In genomic region chr10:103481974-103482531, GRCh38 we compare ENCODE assay signal across 9 cellular contexts. TPM values are rescaled to one million over a fixed set of nuclear protein-coding genes. Genes with fewer than 3 reads are reported as not detected.
A peak's percentile ranks its signal among the peaks of the same experiment; 100 is the strongest.
DNase-seq lines count a peak whose midpoint lies in the region; ATAC-seq, FAIRE-seq and TF ChIP-seq lines count a peak whose summit lies in the region.
"Had no signal": no experiment of that assay in that cellular context is flagged by ENCODE, and none has a peak within 500 bp of the region (broad histone marks: within the 10 kb centered on the region; RNA-seq: fewer than 3 reads in every experiment).

No MANE protein-coding gene starts in this region.

- H3K27ac ChIP-seq in ACC112 (ENCODE audit: low read depth, low read length) (no peak overlapping the region), OCI-LY7 (ENCODE audit: low read depth, low read length, poor library complexity, severe bottlenecking) (no peak overlapping the region), HepG2 (ENCODE audit: extremely low read length, insufficient read depth, low read length) (peak overlapping the region; percentile 26), upper lobe of right lung (no peak overlapping the region)

- H3K79me2 ChIP-seq in ACC112 (ENCODE audit: control insufficient read depth, insufficient read depth, low read length, unreplicated experiment): no peaks in the 10 kb centered on the region
- H3K79me2 ChIP-seq in OCI-LY7 (ENCODE audit: insufficient read depth, low read depth, low read length): no peaks in the 10 kb centered on the region
- H3K79me2 ChIP-seq in HepG2 (ENCODE audit: insufficient read depth, low read length): no peaks in the 10 kb centered on the region

- no peak overlapping the region for H3K4me3 ChIP-seq in ACC112 (ENCODE audit: low read depth, low read length)
- H3K4me3 ChIP-seq in OCI-LY7 (ENCODE audit: low read depth, low read length, poor library complexity, severe bottlenecking): no peak overlapping the region
- H3K4me3 ChIP-seq in HepG2 (replicated peaks in 1 of 3; ENCODE audit: insufficient read depth in 1 of 3, low read depth in 2 of 3, low read length in 3 of 3): peak overlapping the region in 2 of 3 experiments; percentile 8 to 57; a peak in 4 of 6 replicates
- no peak overlapping the region for H3K4me3 ChIP-seq in upper lobe of right lung

- TF ChIP-seq CTCF in OCI-LY7 (conservative IDR thresholded peaks at IDR 0.05; ENCODE audit: low read length) (peak; percentile 94), HepG2 (CRISPR knock-in tag; IDR thresholded peaks at IDR 0.05) (peak; percentile 76), upper lobe of right lung (IDR thresholded peaks at IDR 0.05) (peak; percentile 72)

- no peak for TF ChIP-seq POLR2A in HepG2 (IDR thresholded peaks at IDR 0.05; ENCODE audit: insufficient read depth in 1 of 2, low read depth in 2 of 2, low read length in 2 of 2)

- BruUV-seq in OCI-LY7 (replicated peaks; lab: Mats Ljungman, UMichigan) (no TSS peak), HepG2 (replicated peaks; lab: Mats Ljungman, UMichigan) (no TSS peak)

- POLR2A ChIA-PET in OCI-LY7 (lab: Charles Lee) (interaction anchor here (0.9 to 1.2 kb wide), 2 partner anchors 23 to 68 kb away, joined by 3 to 4 read pairs; no protein-coding TSS in a partner anchor), HepG2 (lab: Yijun Ruan, JAX) (no interaction called here)

- H4K20me1 ChIP-seq in OCI-LY7 (ENCODE audit: insufficient read depth, low read length) (no peaks in the 10 kb centered on the region), HepG2 (ENCODE audit: insufficient read depth, low read length) (no peaks in the 10 kb centered on the region)

- H3K4me1 ChIP-seq in ACC112 (ENCODE audit: control insufficient read depth, insufficient read depth, low read length, unreplicated experiment) (peaks cover 20% of the 10 kb centered on the region), OCI-LY7 (ENCODE audit: insufficient read depth, low read length, poor library complexity, severe bottlenecking) (peaks cover 10% of the 10 kb centered on the region), HepG2 (ENCODE audit: insufficient read depth, low read length) (peaks cover 18% of the 10 kb centered on the region; the same call in 1 of the 2 replicates), upper lobe of right lung (no peaks in the 10 kb centered on the region)

- TF ChIP-seq EP300 in HepG2 (IDR thresholded peaks at IDR 0.05; ENCODE audit: low read depth in 2 of 2, low read length in 2 of 2) (no peak), HepG2 (CRISPR knock-in tag; IDR thresholded peaks at IDR 0.05; ENCODE audit: borderline replicate concordance) (no peak)

- intact Hi-C loops in OCI-LY7 (cut with micrococcal nuclease; ENCODE audit: unreplicated experiment): loop anchor here (5.0 kb wide), 1 partner anchor 565 kb away; the partner anchor contains the start of gene CNNM2
- intact Hi-C loops in HepG2 (cut with micrococcal nuclease; ENCODE audit: unreplicated experiment): loop anchor here (1.0 to 10.0 kb wide), 2 partner anchors 66 to 113 kb away; no protein-coding TSS in a partner anchor
- intact Hi-C loops in upper lobe of right lung (cut with DNase I): loop anchor here (2.0 kb wide), 1 partner anchor 65 kb away; no protein-coding TSS in a partner anchor

- H3K36me3 ChIP-seq in ACC112 (ENCODE audit: insufficient read depth, low read length) (no peaks in the 10 kb centered on the region), OCI-LY7 (ENCODE audit: insufficient read depth, low read length) (no peaks in the 10 kb centered on the region), HepG2 (replicated peaks in 1 of 2; ENCODE audit: control insufficient read depth in 1 of 2, insufficient read depth in 2 of 2, low read length in 2 of 2) (no peaks in the 10 kb centered on the region), upper lobe of right lung (no peaks in the 10 kb centered on the region)

- peak; percentile 90 for FAIRE-seq in G401.6 (lab: Jason Lieb, UNC)
- FAIRE-seq in HepG2 (lab: Jason Lieb, UNC): peak; percentile 72

- WGBS in HepG2 (ENCODE audit: low lambda C conversion rate): under 1% methylated on average over 12 of the region's 12 CpGs

- peak; percentile 86 for DNase-seq in OCI-LY7 (ENCODE audit: low spot score)
- DNase-seq in central memory CD4-positive, alpha-beta T cell: peak; percentile 63
- peak; percentile 74 for DNase-seq in HepG2 (ENCODE audit: low spot score)
- DNase-seq in upper lobe of right lung: no peak
- DNase-seq in GOT3 (lab: John Stamatoyannopoulos, UW): no peak

- CTCF ChIA-PET in OCI-LY7 (lab: Charles Lee; ENCODE audit: unreplicated experiment) (no interaction called here), HepG2 (lab: Yijun Ruan, JAX; ENCODE audit: low intra/inter-chr PET ratio, low total read pairs) (interaction anchor here (0.9 to 1.4 kb wide), 2 partner anchors 66 to 111 kb away, joined by 3 to 7 read pairs; no protein-coding TSS in a partner anchor)

- in situ Hi-C loops in HepG2 (cut with HindIII; ENCODE audit: extremely low pct_ligation_motif_present, low pct_unique_long_range_greater_than_20kb): loop anchor here (5.0 kb wide), 1 partner anchor 65 kb away; no protein-coding TSS in a partner anchor

- H3K9me2 ChIP-seq in OCI-LY7 (ENCODE audit: insufficient read depth, low read length): no peaks in the 10 kb centered on the region

- TF ChIP-seq RAD21 in HepG2 (CRISPR knock-in tag; IDR thresholded peaks at IDR 0.05): no peak

- H3K9ac ChIP-seq in HepG2 (ENCODE audit: insufficient read depth, low read depth, low read length): peak overlapping the region; percentile 50; the same call in 1 of the 2 replicates

- H2AFZ ChIP-seq in ACC112 (ENCODE audit: low read length, unreplicated experiment) (peak overlapping the region; percentile 51), OCI-LY7 (ENCODE audit: low read length) (no peak overlapping the region), HepG2 (ENCODE audit: low read length) (peak overlapping the region; percentile 49)

- ATAC-seq in HG03432 (IDR thresholded peaks at IDR 0.05; ENCODE audit: unreplicated experiment): peak; percentile 73
- peak; percentile 89 for ATAC-seq in HepG2
- peak; percentile 80 for ATAC-seq in upper lobe of right lung

- H3K27me3 ChIP-seq in ACC112 (ENCODE audit: insufficient read depth, low read length) (no peaks in the 10 kb centered on the region), HepG2 (ENCODE audit: control insufficient read depth in 1 of 2, insufficient read depth in 2 of 2, low read length in 2 of 2) (peaks cover 4 to 21% of the 10 kb centered on the region in 2 experiments), upper lobe of right lung (no peaks in the 10 kb centered on the region)

- no peak overlapping the region for H3K4me2 ChIP-seq in OCI-LY7 (ENCODE audit: low read length)
- peak overlapping the region; percentile 81 for H3K4me2 ChIP-seq in HepG2 (ENCODE audit: low read depth, low read length)

- no peaks in the 10 kb centered on the region for H3K9me3 ChIP-seq in OCI-LY7 (ENCODE audit: low read length)
- no peaks in the 10 kb centered on the region for H3K9me3 ChIP-seq in HepG2 (ENCODE audit: low read length)
- no peaks in the 10 kb centered on the region for H3K9me3 ChIP-seq in upper lobe of right lung

RNA-seq across cellular contexts. Expression of gene CALHM3, which starts 3.0 kb away (rescaled TPM):
- total RNA-seq in OCI-LY7 (2014; rRNA removed; shearing (Covaris generic)): 0.26 TPM in 1 of 2 replicates, not detected in the other
- total RNA-seq in OCI-LY7 (2022) (not detected in 2 replicates), HepG2 (2016; rRNA removed; fragmentation: Illumina TruSeq; extraction: Trizol) (not detected in 2 replicates), upper lobe of right lung (not detected)
- not detected in 2 replicates for total RNA-seq in HepG2 (2016; cell fraction: cytosol; rRNA removed; fragmentation: Illumina TruSeq; extraction: Trizol; ENCODE audit: low read depth)
- not detected in 2 replicates for total RNA-seq in HepG2 (2016; cell fraction: insoluble cytoplasmic fraction; rRNA removed; fragmentation: Illumina TruSeq; extraction: Trizol)
- not detected in 2 replicates for total RNA-seq in HepG2 (2016; cell fraction: membrane; rRNA removed; fragmentation: Illumina TruSeq; extraction: Trizol)
- not detected in 2 replicates for total RNA-seq in HepG2 (2016; cell fraction: nucleus; rRNA removed; fragmentation: Illumina TruSeq; extraction: Trizol)
- polyA plus RNA-seq in HepG2 (2011; rRNA removed): not detected in 2 replicates
- polyA plus RNA-seq in HepG2 (2011; cell fraction: cytosol; rRNA removed): not detected in 2 replicates
- not detected in 2 replicates for polyA plus RNA-seq in HepG2 (2011; cell fraction: nucleus; rRNA removed)
- polyA plus RNA-seq in HepG2 (2012): not detected in 2 replicates
- not detected in 2 replicates for polyA plus RNA-seq in HepG2 (2016; cell fraction: cytosol; fragmentation: Illumina TruSeq; extraction: Trizol; ENCODE audit: low read depth)
- not detected in 2 replicates for polyA plus RNA-seq in HepG2 (2016; cell fraction: insoluble cytoplasmic fraction; fragmentation: Illumina TruSeq; extraction: Trizol; ENCODE audit: low read depth)
- polyA plus RNA-seq in HepG2 (2016; cell fraction: membrane; fragmentation: Illumina TruSeq; extraction: Trizol; ENCODE audit: low read depth): not detected in 2 replicates
- not detected in 2 replicates for polyA plus RNA-seq in HepG2 (2016; cell fraction: nucleus; fragmentation: Illumina TruSeq; extraction: Trizol; ENCODE audit: insufficient read depth, low read depth)
- 0.49 TPM in 1 of 2 replicates, not detected in the other for polyA minus RNA-seq in HepG2 (2011; rRNA and poly(A)+ RNA removed; ENCODE audit: low replicate concordance)
- polyA minus RNA-seq in HepG2 (2011; cell fraction: cytosol; rRNA and poly(A)+ RNA removed): not detected in 2 replicates
- not detected in 2 replicates for polyA minus RNA-seq in HepG2 (2011; cell fraction: nucleus; rRNA and poly(A)+ RNA removed)
- total RNA-seq: lower leg skin had no signal

RNA-seq across cellular contexts. Expression of gene NEURL1, which starts 11.5 kb away (rescaled TPM):
- 0.46 and 0.47 TPM in 2 replicates for total RNA-seq in OCI-LY7 (2014; rRNA removed; shearing (Covaris generic))
- total RNA-seq in OCI-LY7 (2022) (not detected in 2 replicates), HepG2 (2016; rRNA removed; fragmentation: Illumina TruSeq; extraction: Trizol) (not detected in 2 replicates), upper lobe of right lung (0.64 TPM)
- not detected in 2 replicates for total RNA-seq in HepG2 (2016; cell fraction: cytosol; rRNA removed; fragmentation: Illumina TruSeq; extraction: Trizol; ENCODE audit: low read depth)
- total RNA-seq in HepG2 (2016; cell fraction: insoluble cytoplasmic fraction; rRNA removed; fragmentation: Illumina TruSeq; extraction: Trizol): not detected in 2 replicates
- not detected in 2 replicates for total RNA-seq in HepG2 (2016; cell fraction: membrane; rRNA removed; fragmentation: Illumina TruSeq; extraction: Trizol)
- total RNA-seq in HepG2 (2016; cell fraction: nucleus; rRNA removed; fragmentation: Illumina TruSeq; extraction: Trizol): not detected in 2 replicates
- polyA plus RNA-seq in HepG2 (2011; rRNA removed): 0.01 TPM in 1 of 2 replicates, not detected in the other
- polyA plus RNA-seq in HepG2 (2011; cell fraction: cytosol; rRNA removed): 0.01 and 0.03 TPM in 2 replicates
- 0.14 and 0.18 TPM in 2 replicates for polyA plus RNA-seq in HepG2 (2011; cell fraction: nucleus; rRNA removed)
- polyA plus RNA-seq in HepG2 (2012): 0.08 and 0.13 TPM in 2 replicates
- not detected in 2 replicates for polyA plus RNA-seq in HepG2 (2016; cell fraction: cytosol; fragmentation: Illumina TruSeq; extraction: Trizol; ENCODE audit: low read depth)
- not detected in 2 replicates for polyA plus RNA-seq in HepG2 (2016; cell fraction: insoluble cytoplasmic fraction; fragmentation: Illumina TruSeq; extraction: Trizol; ENCODE audit: low read depth)
- polyA plus RNA-seq in HepG2 (2016; cell fraction: membrane; fragmentation: Illumina TruSeq; extraction: Trizol; ENCODE audit: low read depth): not detected in 2 replicates
- not detected in 2 replicates for polyA plus RNA-seq in HepG2 (2016; cell fraction: nucleus; fragmentation: Illumina TruSeq; extraction: Trizol; ENCODE audit: insufficient read depth, low read depth)
- 10.5 TPM in 1 of 2 replicates, not detected in the other for polyA minus RNA-seq in HepG2 (2011; rRNA and poly(A)+ RNA removed; ENCODE audit: low replicate concordance)
- 0.18 TPM in 1 of 2 replicates, not detected in the other for polyA minus RNA-seq in HepG2 (2011; cell fraction: cytosol; rRNA and poly(A)+ RNA removed)
- polyA minus RNA-seq in HepG2 (2011; cell fraction: nucleus; rRNA and poly(A)+ RNA removed): not detected in 2 replicates

RNA-seq across cellular contexts. Expression of gene CALHM1, which starts 23.4 kb away (rescaled TPM):
- not detected in 2 replicates for total RNA-seq in OCI-LY7 (2014; rRNA removed; shearing (Covaris generic))
- total RNA-seq in OCI-LY7 (2022): 0.13 and 0.18 TPM in 2 replicates
- 0.04 TPM in 1 of 2 replicates, not detected in the other for total RNA-seq in HepG2 (2016; rRNA removed; fragmentation: Illumina TruSeq; extraction: Trizol)
- not detected in 2 replicates for total RNA-seq in HepG2 (2016; cell fraction: cytosol; rRNA removed; fragmentation: Illumina TruSeq; extraction: Trizol; ENCODE audit: low read depth)
- 0.06 TPM in 1 of 2 replicates, not detected in the other for total RNA-seq in HepG2 (2016; cell fraction: insoluble cytoplasmic fraction; rRNA removed; fragmentation: Illumina TruSeq; extraction: Trizol)
- total RNA-seq in HepG2 (2016; cell fraction: membrane; rRNA removed; fragmentation: Illumina TruSeq; extraction: Trizol): not detected in 2 replicates
- not detected in 2 replicates for total RNA-seq in HepG2 (2016; cell fraction: nucleus; rRNA removed; fragmentation: Illumina TruSeq; extraction: Trizol)
- not detected in 2 replicates for polyA plus RNA-seq in HepG2 (2011; rRNA removed)
- not detected in 2 replicates for polyA plus RNA-seq in HepG2 (2011; cell fraction: cytosol; rRNA removed)
- polyA plus RNA-seq in HepG2 (2011; cell fraction: nucleus; rRNA removed): not detected in 2 replicates
- not detected in 2 replicates for polyA plus RNA-seq in HepG2 (2012)
- not detected in 2 replicates for polyA plus RNA-seq in HepG2 (2016; cell fraction: cytosol; fragmentation: Illumina TruSeq; extraction: Trizol; ENCODE audit: low read depth)
- not detected in 2 replicates for polyA plus RNA-seq in HepG2 (2016; cell fraction: insoluble cytoplasmic fraction; fragmentation: Illumina TruSeq; extraction: Trizol; ENCODE audit: low read depth)
- not detected in 2 replicates for polyA plus RNA-seq in HepG2 (2016; cell fraction: membrane; fragmentation: Illumina TruSeq; extraction: Trizol; ENCODE audit: low read depth)
- not detected in 2 replicates for polyA plus RNA-seq in HepG2 (2016; cell fraction: nucleus; fragmentation: Illumina TruSeq; extraction: Trizol; ENCODE audit: insufficient read depth, low read depth)
- not detected in 2 replicates for polyA minus RNA-seq in HepG2 (2011; rRNA and poly(A)+ RNA removed; ENCODE audit: low replicate concordance)
- not detected in 2 replicates for polyA minus RNA-seq in HepG2 (2011; cell fraction: cytosol; rRNA and poly(A)+ RNA removed)
- polyA minus RNA-seq in HepG2 (2011; cell fraction: nucleus; rRNA and poly(A)+ RNA removed): not detected in 2 replicates
- total RNA-seq in upper lobe of right lung: not detected
- total RNA-seq: lower leg skin had no signal

RNA-seq across cellular contexts. Expression of gene CALHM2, which starts 29.9 kb away (rescaled TPM):
- not detected in 2 replicates for total RNA-seq in OCI-LY7 (2014; rRNA removed; shearing (Covaris generic))
- not detected in 2 replicates for total RNA-seq in OCI-LY7 (2022)
- total RNA-seq in HepG2 (2016; rRNA removed; fragmentation: Illumina TruSeq; extraction: Trizol): not detected in 2 replicates
- not detected in 2 replicates for total RNA-seq in HepG2 (2016; cell fraction: cytosol; rRNA removed; fragmentation: Illumina TruSeq; extraction: Trizol; ENCODE audit: low read depth)
- total RNA-seq in HepG2 (2016; cell fraction: insoluble cytoplasmic fraction; rRNA removed; fragmentation: Illumina TruSeq; extraction: Trizol): 0.06 TPM in 1 of 2 replicates, not detected in the other
- 0.10 TPM in 1 of 2 replicates, not detected in the other for total RNA-seq in HepG2 (2016; cell fraction: membrane; rRNA removed; fragmentation: Illumina TruSeq; extraction: Trizol)
- not detected in 2 replicates for total RNA-seq in HepG2 (2016; cell fraction: nucleus; rRNA removed; fragmentation: Illumina TruSeq; extraction: Trizol)
- 0.15 TPM in 1 of 2 replicates, not detected in the other for polyA plus RNA-seq in HepG2 (2011; rRNA removed)
- 0.09 and 0.15 TPM in 2 replicates for polyA plus RNA-seq in HepG2 (2011; cell fraction: cytosol; rRNA removed)
- 0.09 and 0.19 TPM in 2 replicates for polyA plus RNA-seq in HepG2 (2011; cell fraction: nucleus; rRNA removed)
- polyA plus RNA-seq in HepG2 (2012): 0.24 and 0.43 TPM in 2 replicates
- not detected in 2 replicates for polyA plus RNA-seq in HepG2 (2016; cell fraction: cytosol; fragmentation: Illumina TruSeq; extraction: Trizol; ENCODE audit: low read depth)
- not detected in 2 replicates for polyA plus RNA-seq in HepG2 (2016; cell fraction: insoluble cytoplasmic fraction; fragmentation: Illumina TruSeq; extraction: Trizol; ENCODE audit: low read depth)
- polyA plus RNA-seq in HepG2 (2016; cell fraction: membrane; fragmentation: Illumina TruSeq; extraction: Trizol; ENCODE audit: low read depth): 0.17 TPM in 1 of 2 replicates, not detected in the other
- not detected in 2 replicates for polyA plus RNA-seq in HepG2 (2016; cell fraction: nucleus; fragmentation: Illumina TruSeq; extraction: Trizol; ENCODE audit: insufficient read depth, low read depth)
- 0.24 and 3.0 TPM in 2 replicates for polyA minus RNA-seq in HepG2 (2011; rRNA and poly(A)+ RNA removed; ENCODE audit: low replicate concordance)
- not detected in 2 replicates for polyA minus RNA-seq in HepG2 (2011; cell fraction: cytosol; rRNA and poly(A)+ RNA removed)
- not detected in 2 replicates for polyA minus RNA-seq in HepG2 (2011; cell fraction: nucleus; rRNA and poly(A)+ RNA removed)
- 29.4 TPM for total RNA-seq in upper lobe of right lung

Comparison
In these comparisons a context has a peak if more than half of its experiments do, and no peak if none do; other contexts are left out.
1. H3K4me3 ChIP-seq: peak in HepG2 (2 of 3); none in ACC112 (single experiment), OCI-LY7 (single experiment) and upper lobe of right lung (single experiment).
2. DNase-seq: peak in OCI-LY7 (single experiment), central memory CD4-positive, alpha-beta T cell (single experiment) and HepG2 (single experiment); none in upper lobe of right lung (single experiment) and GOT3 (single experiment).
3. Peak in every context shown above with its lines, with median percentiles within 50 percentile points of each other: ATAC-seq and CTCF ChIP-seq.